In genomic region chr3:139260041-139260486, GRCh38 we compare ENCODE assay signal across 21 cellular contexts.
DNase-seq lines count a peak whose midpoint lies in the region; ATAC-seq and TF ChIP-seq lines count a peak whose summit lies in the region.
"Had no signal": no experiment of that assay in that cellular context is flagged by ENCODE, and none has a peak within 500 bp of the region (broad histone marks: within the 10 kb centered on the region; RNA-seq: fewer than 3 reads in every experiment).

No MANE protein-coding gene starts in this region.

- H3K4me3 Mint-ChIP-seq in type B pancreatic cell: no peak overlapping the region
- H3K4me3 Mint-ChIP-seq: CD4-positive, CD25-positive, alpha-beta regulatory T cell had no signal

- BruUV-seq in Panc1 (replicated peaks; lab: Mats Ljungman, UMichigan): no TSS peak

- H3K9me3 Mint-ChIP-seq in type B pancreatic cell: no peaks in the 10 kb centered on the region

- H3K36me3 Mint-ChIP-seq in type B pancreatic cell: no peaks in the 10 kb centered on the region
- H3K36me3 Mint-ChIP-seq: CD4-positive, CD25-positive, alpha-beta regulatory T cell had no signal

- in situ Hi-C loops in Panc1 (cut with HindIII; ENCODE audit: low pct_unique_long_range_greater_than_20kb, low sequenced_read_pairs): no loop called here

- no peak for DNase-seq in Panc1 (ENCODE audit: low read depth, low spot score)
- peak; percentile 85 for DNase-seq in esophagus muscularis mucosa (ENCODE audit: extremely low spot score)
- peak; percentile 47 for DNase-seq in type B pancreatic cell (ENCODE audit: extremely low spot score, unreplicated experiment)
- DNase-seq in NCI-H2029 treated with DMSO at 0.1 percent for 48 hours (lab: John Stamatoyannopoulos, UW): no peak
- DNase-seq in LoVo (ENCODE audit: low spot score): no peak
- no peak for DNase-seq in tibial artery
- DNase-seq: CD4-positive, CD25-positive, alpha-beta regulatory T cell; DMS153; DND-41; H7; IMR-90; NCI-H1092 treated with DMSO at 0.1 percent for 48 hours; NCI-H1436; NCI-H187; NCI-H446; NCI-H524 treated with DMSO at 0.1 percent for 48 hours; NCI-H774; SJCRH30 had no signal

- no peaks in the 10 kb centered on the region for H3K4me1 Mint-ChIP-seq in type B pancreatic cell (ENCODE audit: unreplicated experiment)
- H3K4me1 Mint-ChIP-seq: CD4-positive, CD25-positive, alpha-beta regulatory T cell had no signal

- H3K4me2 ChIP-seq in BLaER1: peak overlapping the region; percentile 27
- H3K4me2 ChIP-seq: KMS-11 had no signal

- intact Hi-C loops in Panc1 (cut with micrococcal nuclease; ENCODE audit: unreplicated experiment) (no loop called here), esophagus muscularis mucosa (cut with DNase I) (no loop called here), tibial artery (cut with DNase I; ENCODE audit: low total_unique reads) (no loop called here)

- TF ChIP-seq EP300 in esophagus muscularis mucosa (IDR thresholded peaks at IDR 0.05): no peak

- no peaks in the 10 kb centered on the region for H4K20me1 ChIP-seq in BLaER1

- H3K4me3 ChIP-seq in BLaER1: no peak overlapping the region
- H3K4me3 ChIP-seq in Panc1 (ENCODE audit: low read depth in 2 of 2, low read length in 2 of 2): no peak overlapping the region
- H3K4me3 ChIP-seq in esophagus muscularis mucosa: no peak overlapping the region
- no peak overlapping the region for H3K4me3 ChIP-seq in tibial artery
- H3K4me3 ChIP-seq: SJCRH30 had no signal

- no peak overlapping the region for H3K27ac ChIP-seq in BLaER1
- H3K27ac ChIP-seq in Panc1 (ENCODE audit: low read length): no peak overlapping the region
- H3K27ac ChIP-seq in esophagus muscularis mucosa (replicated peaks in 1 of 4): no peak overlapping the region
- H3K27ac ChIP-seq in tibial artery: no peak overlapping the region
- H3K27ac ChIP-seq: KMS-11, SJCRH30 had no signal

- peak; percentile 59 for ATAC-seq in Panc1
- ATAC-seq: SK-N-SH treated with all-trans-retinoic acid at 6 μM for 48 hours had no signal

- H3K27ac Mint-ChIP-seq in type B pancreatic cell: no peak overlapping the region
- H3K27ac Mint-ChIP-seq: CD4-positive, CD25-positive, alpha-beta regulatory T cell had no signal

- CTCF ChIA-PET in Panc1 (lab: Charles Lee): no interaction called here

- H3K4me1 ChIP-seq in BLaER1 (peaks cover 15% of the 10 kb centered on the region), Panc1 (ENCODE audit: control insufficient read depth, insufficient read depth, low read length) (no peaks in the 10 kb centered on the region), esophagus muscularis mucosa (peaks cover 0 to 5% (median 1%) of the 10 kb centered on the region in 4 donors), tibial artery (no peaks in the 10 kb centered on the region)
- H3K4me1 ChIP-seq: SJCRH30 had no signal

- H3K36me3 ChIP-seq in BLaER1 (no peaks in the 10 kb centered on the region), Panc1 (ENCODE audit: control insufficient read depth, insufficient read depth, low read length) (no peaks in the 10 kb centered on the region), esophagus muscularis mucosa (no peaks in the 10 kb centered on the region), tibial artery (no peaks in the 10 kb centered on the region)
- H3K36me3 ChIP-seq: SJCRH30 had no signal

- no peak for TF ChIP-seq POLR2A in esophagus muscularis mucosa (IDR thresholded peaks at IDR 0.05; ENCODE audit: low read depth)

- H3K9ac ChIP-seq in BLaER1: no peak overlapping the region
- H3K9ac ChIP-seq: KMS-11 had no signal

- H3K9me3 ChIP-seq in BLaER1: no peaks in the 10 kb centered on the region
- no peaks in the 10 kb centered on the region for H3K9me3 ChIP-seq in Panc1 (ENCODE audit: control insufficient read depth, insufficient read depth, low read depth, low read length)
- no peaks in the 10 kb centered on the region for H3K9me3 ChIP-seq in esophagus muscularis mucosa
- H3K9me3 ChIP-seq in tibial artery: no peaks in the 10 kb centered on the region
- H3K9me3 ChIP-seq: SJCRH30 had no signal

- no peaks in the 10 kb centered on the region for H3K27me3 ChIP-seq in BLaER1
- H3K27me3 ChIP-seq in Panc1 (ENCODE audit: control insufficient read depth, insufficient read depth, low read length): no peaks in the 10 kb centered on the region
- no peaks in the 10 kb centered on the region for H3K27me3 ChIP-seq in esophagus muscularis mucosa
- no peaks in the 10 kb centered on the region for H3K27me3 ChIP-seq in tibial artery
- H3K27me3 ChIP-seq: SJCRH30 had no signal

- 67% methylated on average over 3 of the region's 3 CpGs for WGBS in esophagus muscularis mucosa

- peaks cover 40% of the 10 kb centered on the region for H3K27me3 Mint-ChIP-seq in type B pancreatic cell

- POLR2A ChIA-PET in Panc1 (lab: Charles Lee): no interaction called here

- TF ChIP-seq CTCF in Panc1 (IDR thresholded peaks at IDR 0.05) (no peak), esophagus muscularis mucosa (IDR thresholded peaks at IDR 0.05) (no peak), type B pancreatic cell (conservative IDR thresholded peaks at IDR 0.05) (no peak), tibial artery (IDR thresholded peaks at IDR 0.05) (no peak)

Comparison
In these comparisons a context has a peak if more than half of its experiments do, and no peak if none do; other contexts are left out.
1. DNase-seq: peak in esophagus muscularis mucosa (single experiment) and type B pancreatic cell (single experiment); none in Panc1 (single experiment), NCI-H2029 treated with DMSO at 0.1 percent for 48 hours (single experiment), LoVo (single experiment) and tibial artery (0 of 2).